ENCODE assay signal across 2 cellular contexts in the genomic region with DNA sequence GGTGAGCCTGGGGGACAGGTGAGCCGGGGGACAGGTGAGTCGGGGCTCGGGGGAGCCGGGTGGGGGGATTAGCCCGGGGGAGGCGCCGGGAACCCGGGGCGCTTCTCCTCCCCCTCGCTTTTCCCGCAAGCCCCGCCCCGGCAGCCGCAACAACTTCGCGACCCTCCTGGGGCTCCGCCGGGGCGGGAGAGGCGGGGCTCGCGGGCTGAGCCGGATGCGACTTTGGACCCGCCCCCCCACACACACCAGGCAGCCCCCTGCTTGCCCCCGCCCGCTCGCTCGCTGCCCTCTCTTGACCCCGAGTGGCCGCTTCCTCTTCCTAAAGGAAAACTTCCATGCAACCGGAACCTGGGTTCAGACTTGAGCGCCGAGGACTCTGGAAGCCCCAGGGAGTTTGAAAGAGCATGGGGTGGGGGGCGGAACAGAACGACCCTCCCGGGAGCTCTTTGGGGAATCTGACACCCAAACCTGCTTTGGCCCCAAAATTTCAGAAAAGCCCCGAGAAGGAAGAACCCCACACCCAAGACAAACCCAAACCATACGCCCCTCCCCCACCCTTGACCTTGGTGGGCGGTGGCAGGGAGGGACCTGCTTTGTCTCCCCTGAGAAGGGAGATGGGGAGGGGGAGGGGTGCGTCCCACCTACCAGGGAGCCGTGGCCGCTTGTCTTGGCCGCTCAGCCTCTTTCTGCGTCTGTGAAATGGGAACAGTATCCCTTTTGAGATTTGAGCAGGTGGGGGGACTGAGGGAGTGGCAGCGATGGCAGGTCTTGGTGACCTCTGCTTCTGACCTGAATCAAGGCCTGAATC.
TF ChIP-seq lines count a peak whose summit lies in the region.

No MANE protein-coding gene starts in this region.

TF ChIP-seq in SK-N-SH, 30 proteins besides CTCF, POLR2A, EP300 and RAD21 (continued from another document):
- no peak for TF ChIP-seq CHD2 (IDR thresholded peaks at IDR 0.05; ENCODE audit: low read length, partially characterized antibody)
- no peak for TF ChIP-seq SMC3 (IDR thresholded peaks at IDR 0.05; ENCODE audit: low read depth, low read length)
- no peak for TF ChIP-seq JUND (IDR thresholded peaks at IDR 0.05)
- no peak for TF ChIP-seq ZBTB33 (IDR thresholded peaks at IDR 0.05; ENCODE audit: borderline replicate concordance, low read depth)
- no peak for TF ChIP-seq NRF1 (IDR thresholded peaks at IDR 0.05; ENCODE audit: low read depth, low read length)
- TF ChIP-seq SIN3A (IDR thresholded peaks at IDR 0.05; ENCODE audit: borderline replicate concordance, low read depth, low read length): no peak
- TF ChIP-seq TEAD4 (IDR thresholded peaks at IDR 0.05; ENCODE audit: borderline replicate concordance, insufficient read depth): no peak
- no peak for TF ChIP-seq YY1 (IDR thresholded peaks at IDR 0.05; ENCODE audit: low read depth)
- TF ChIP-seq NFIC (IDR thresholded peaks at IDR 0.05; ENCODE audit: borderline replicate concordance): no peak
- TF ChIP-seq RXRA (IDR thresholded peaks at IDR 0.05; ENCODE audit: borderline replicate concordance, low read depth): no peak

TF ChIP-seq in SK-N-SH treated with all-trans-retinoic acid at 6 μM for 48 hours, 23 proteins besides CTCF, POLR2A, EP300 and RAD21 (continued from another document):
- TF ChIP-seq, protein P1, sequence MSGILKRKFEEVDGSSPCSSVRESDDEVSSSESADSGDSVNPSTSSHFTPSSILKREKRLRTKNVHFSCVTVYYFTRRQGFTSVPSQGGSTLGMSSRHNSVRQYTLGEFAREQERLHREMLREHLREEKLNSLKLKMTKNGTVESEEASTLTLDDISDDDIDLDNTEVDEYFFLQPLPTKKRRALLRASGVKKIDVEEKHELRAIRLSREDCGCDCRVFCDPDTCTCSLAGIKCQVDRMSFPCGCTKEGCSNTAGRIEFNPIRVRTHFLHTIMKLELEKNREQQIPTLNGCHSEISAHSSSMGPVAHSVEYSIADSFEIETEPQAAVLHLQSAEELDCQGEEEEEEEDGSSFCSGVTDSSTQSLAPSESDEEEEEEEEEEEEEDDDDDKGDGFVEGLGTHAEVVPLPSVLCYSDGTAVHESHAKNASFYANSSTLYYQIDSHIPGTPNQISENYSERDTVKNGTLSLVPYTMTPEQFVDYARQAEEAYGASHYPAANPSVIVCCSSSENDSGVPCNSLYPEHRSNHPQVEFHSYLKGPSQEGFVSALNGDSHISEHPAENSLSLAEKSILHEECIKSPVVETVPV (CRISPR knock-in tag; IDR thresholded peaks at IDR 0.05): no peak
- TF ChIP-seq, protein P2, sequence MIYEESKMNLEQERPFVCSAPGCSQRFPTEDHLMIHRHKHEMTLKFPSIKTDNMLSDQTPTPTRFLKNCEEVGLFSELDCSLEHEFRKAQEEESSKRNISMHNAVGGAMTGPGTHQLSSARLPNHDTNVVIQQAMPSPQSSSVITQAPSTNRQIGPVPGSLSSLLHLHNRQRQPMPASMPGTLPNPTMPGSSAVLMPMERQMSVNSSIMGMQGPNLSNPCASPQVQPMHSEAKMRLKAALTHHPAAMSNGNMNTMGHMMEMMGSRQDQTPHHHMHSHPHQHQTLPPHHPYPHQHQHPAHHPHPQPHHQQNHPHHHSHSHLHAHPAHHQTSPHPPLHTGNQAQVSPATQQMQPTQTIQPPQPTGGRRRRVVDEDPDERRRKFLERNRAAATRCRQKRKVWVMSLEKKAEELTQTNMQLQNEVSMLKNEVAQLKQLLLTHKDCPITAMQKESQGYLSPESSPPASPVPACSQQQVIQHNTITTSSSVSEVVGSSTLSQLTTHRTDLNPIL (CRISPR knock-in tag; IDR thresholded peaks at IDR 0.05; ENCODE audit: low read depth): no peak
- TF ChIP-seq, protein P3, sequence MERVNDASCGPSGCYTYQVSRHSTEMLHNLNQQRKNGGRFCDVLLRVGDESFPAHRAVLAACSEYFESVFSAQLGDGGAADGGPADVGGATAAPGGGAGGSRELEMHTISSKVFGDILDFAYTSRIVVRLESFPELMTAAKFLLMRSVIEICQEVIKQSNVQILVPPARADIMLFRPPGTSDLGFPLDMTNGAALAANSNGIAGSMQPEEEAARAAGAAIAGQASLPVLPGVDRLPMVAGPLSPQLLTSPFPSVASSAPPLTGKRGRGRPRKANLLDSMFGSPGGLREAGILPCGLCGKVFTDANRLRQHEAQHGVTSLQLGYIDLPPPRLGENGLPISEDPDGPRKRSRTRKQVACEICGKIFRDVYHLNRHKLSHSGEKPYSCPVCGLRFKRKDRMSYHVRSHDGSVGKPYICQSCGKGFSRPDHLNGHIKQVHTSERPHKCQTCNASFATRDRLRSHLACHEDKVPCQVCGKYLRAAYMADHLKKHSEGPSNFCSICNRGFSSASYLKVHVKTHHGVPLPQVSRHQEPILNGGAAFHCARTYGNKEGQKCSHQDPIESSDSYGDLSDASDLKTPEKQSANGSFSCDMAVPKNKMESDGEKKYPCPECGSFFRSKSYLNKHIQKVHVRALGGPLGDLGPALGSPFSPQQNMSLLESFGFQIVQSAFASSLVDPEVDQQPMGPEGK (CRISPR knock-in tag; IDR thresholded peaks at IDR 0.05; ENCODE audit: borderline replicate concordance): no peak
- no peak for TF ChIP-seq TCF4 (CRISPR knock-in tag; IDR thresholded peaks at IDR 0.05; ENCODE audit: borderline replicate concordance)
- TF ChIP-seq ARNTL (CRISPR knock-in tag; IDR thresholded peaks at IDR 0.05; ENCODE audit: borderline replicate concordance, low read depth): no peak
- no peak for TF ChIP-seq ISL1 (CRISPR knock-in tag; IDR thresholded peaks at IDR 0.05)
- no peak for TF ChIP-seq ESRRG (CRISPR knock-in tag; IDR thresholded peaks at IDR 0.05)
- no peak for TF ChIP-seq PPARA (CRISPR knock-in tag; IDR thresholded peaks at IDR 0.05; ENCODE audit: borderline replicate concordance)
- TF ChIP-seq, protein P4, sequence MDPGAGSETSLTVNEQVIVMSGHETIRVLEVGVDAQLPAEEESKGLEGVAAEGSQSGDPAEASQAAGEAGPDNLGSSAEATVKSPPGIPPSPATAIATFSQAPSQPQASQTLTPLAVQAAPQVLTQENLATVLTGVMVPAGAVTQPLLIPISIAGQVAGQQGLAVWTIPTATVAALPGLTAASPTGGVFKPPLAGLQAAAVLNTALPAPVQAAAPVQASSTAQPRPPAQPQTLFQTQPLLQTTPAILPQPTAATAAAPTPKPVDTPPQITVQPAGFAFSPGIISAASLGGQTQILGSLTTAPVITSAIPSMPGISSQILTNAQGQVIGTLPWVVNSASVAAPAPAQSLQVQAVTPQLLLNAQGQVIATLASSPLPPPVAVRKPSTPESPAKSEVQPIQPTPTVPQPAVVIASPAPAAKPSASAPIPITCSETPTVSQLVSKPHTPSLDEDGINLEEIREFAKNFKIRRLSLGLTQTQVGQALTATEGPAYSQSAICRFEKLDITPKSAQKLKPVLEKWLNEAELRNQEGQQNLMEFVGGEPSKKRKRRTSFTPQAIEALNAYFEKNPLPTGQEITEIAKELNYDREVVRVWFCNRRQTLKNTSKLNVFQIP (CRISPR knock-in tag; IDR thresholded peaks at IDR 0.05; ENCODE audit: borderline replicate concordance, low read depth): no peak
- no peak for TF ChIP-seq SNAI2 (CRISPR knock-in tag; IDR thresholded peaks at IDR 0.05)
- TF ChIP-seq ZC3H10 (CRISPR knock-in tag; IDR thresholded peaks at IDR 0.05): no peak
- no peak for TF ChIP-seq ZFP30 (CRISPR knock-in tag; IDR thresholded peaks at IDR 0.05)
